7 cellular contexts compared by ENCODE assay signal in genomic region chr22:50533856-50534711, GRCh38. TPM values are rescaled to one million over a fixed set of nuclear protein-coding genes. Genes with fewer than 3 reads are reported as not detected.
DNase-seq lines count a peak whose midpoint lies in the region; ATAC-seq and TF ChIP-seq lines count a peak whose summit lies in the region.
"Not testable (repeated sequence)": the region's sequence is repeated elsewhere in the genome, so short reads cannot be mapped to it uniquely, and the experiment has no call there.

No MANE protein-coding gene starts in this region.

- peaks cover 29 to 43% (median 36%) of the 10 kb centered on the region in 3 donors for H3K4me1 Mint-ChIP-seq in T-cell
- H3K4me1 Mint-ChIP-seq in activated naive CD8-positive, alpha-beta T cell (ENCODE audit: low read depth), result peaks cover 28% of the 10 kb centered on the region

- DNase-seq in GM12865 (ENCODE audit: low read depth) (peak; percentile 88), NB4 (ENCODE audit: low read depth) (peak; percentile 78), fibroblast of lung (ENCODE audit: low read depth in 2 of 2) (peak; percentile 59 to 67), right lobe of liver (peak in 1 of 3 donors; percentile 55), renal cortical epithelial cell (ENCODE audit: low read depth) (peak; percentile 79)
- DNase-seq in T-cell, result not testable (repeated sequence)

- H2AFZ ChIP-seq in fibroblast of lung (ENCODE audit: low read length), result not testable (repeated sequence)

- not testable (repeated sequence) for H3K79me2 ChIP-seq in fibroblast of lung (ENCODE audit: control insufficient read depth, insufficient read depth, low read length)

- not testable (repeated sequence) for H4K20me1 ChIP-seq in fibroblast of lung (ENCODE audit: control insufficient read depth, extremely low read depth, insufficient read depth, low read length)

- not testable (repeated sequence) for TF ChIP-seq CTCF in GM12865 (IDR thresholded peaks at IDR 0.05; ENCODE audit: insufficient read depth, low read depth, low read length, missing control alignments); NB4 (IDR thresholded peaks at IDR 0.05; ENCODE audit: low read depth, low read length); fibroblast of lung (conservative IDR thresholded peaks at IDR 0.05 in 1 of 2, IDR thresholded peaks at IDR 0.05 in 1 of 2; ENCODE audit: low read depth in 1 of 2, low read length in 2 of 2); right lobe of liver (IDR thresholded peaks at IDR 0.05)

- H3K36me3 ChIP-seq in fibroblast of lung (ENCODE audit: control insufficient read depth, insufficient read depth, low read length); right lobe of liver: not testable (repeated sequence)

- not testable (repeated sequence) for H3K36me3 Mint-ChIP-seq in T-cell; activated naive CD8-positive, alpha-beta T cell

- H3K27ac ChIP-seq in fibroblast of lung (ENCODE audit: insufficient read depth, low read length), result not testable (repeated sequence)
- H3K27ac ChIP-seq in right lobe of liver, result peak overlapping the region in 2 of 3 donors; percentile 14 to 94

- peak overlapping the region; percentile 40 for H3K4me3 ChIP-seq in GM12865 (ENCODE audit: low read depth, low read length)
- not testable (repeated sequence) for H3K4me3 ChIP-seq in NB4 (ENCODE audit: low read depth, low read length); fibroblast of lung (replicated peaks in 1 of 4; ENCODE audit: control extremely low read depth in 1 of 4, insufficient read depth in 1 of 4, low read depth in 3 of 4, low read length in 4 of 4); right lobe of liver

- H3K27me3 Mint-ChIP-seq in T-cell; activated naive CD8-positive, alpha-beta T cell: not testable (repeated sequence)

- not testable (repeated sequence) for TF ChIP-seq POLR2A in NB4 (IDR thresholded peaks at IDR 0.05; ENCODE audit: extremely low read depth, insufficient read length)
- peak; percentile 36 for TF ChIP-seq POLR2A in right lobe of liver (IDR thresholded peaks at IDR 0.05)

- not testable (repeated sequence) for H3K4me2 ChIP-seq in fibroblast of lung (ENCODE audit: extremely low read depth, insufficient read depth, low read length)

- 43% methylated on average over 16 of the region's 21 CpGs for WGBS in right lobe of liver (ENCODE audit: insufficient coverage, low coverage, low lambda C conversion rate, missing lambda C conversion rate)

- POLR2A ChIA-PET in T-cell (lab: Charles Lee), result interaction anchor here in 1 of 2 donors (0.7 kb wide), 1 partner anchor 48 kb away, joined by 6 read pairs; no protein-coding TSS in a partner anchor

- peak overlapping the region; percentile 13 to 38 (median 34) for H3K4me3 Mint-ChIP-seq in T-cell
- H3K4me3 Mint-ChIP-seq in activated naive CD8-positive, alpha-beta T cell, result peak overlapping the region; percentile 60

- H3K4me1 ChIP-seq in fibroblast of lung (ENCODE audit: control insufficient read depth, extremely low read depth, insufficient read depth, low read length) (peaks cover 11% of the 10 kb centered on the region), right lobe of liver (peaks cover 0 to 21% (median 3%) of the 10 kb centered on the region in 4 donors)

- not testable (repeated sequence) for H3K9me3 ChIP-seq in fibroblast of lung (ENCODE audit: control insufficient read depth, insufficient read depth, low read depth, low read length); right lobe of liver

- CTCF ChIA-PET in T-cell (lab: Charles Lee), result not testable (repeated sequence)

- peak overlapping the region; percentile 75 to 92 for H3K27ac Mint-ChIP-seq in T-cell
- peak overlapping the region; percentile 76 for H3K27ac Mint-ChIP-seq in activated naive CD8-positive, alpha-beta T cell

- not testable (repeated sequence) for H3K9me3 Mint-ChIP-seq in T-cell; activated naive CD8-positive, alpha-beta T cell (ENCODE audit: low read depth)

- not testable (repeated sequence) for ATAC-seq in T-cell (replicated peaks in 1 of 4); right lobe of liver

- intact Hi-C loops in right lobe of liver (cut with DNase I), result not testable (repeated sequence)

- peaks cover 11% of the 10 kb centered on the region for H3K27me3 ChIP-seq in fibroblast of lung (ENCODE audit: control insufficient read depth, insufficient read depth, low read length)
- not testable (repeated sequence) for H3K27me3 ChIP-seq in right lobe of liver

- not testable (repeated sequence) for H3K9ac ChIP-seq in fibroblast of lung (ENCODE audit: insufficient read depth, low read length)

RNA-seq across cellular contexts. Expression of gene TYMP, which starts 4.3 kb away (rescaled TPM):
- total RNA-seq in T-cell (10 to 100 TPM; 11.6 to 29.1 (median 14.9) TPM), fibroblast of lung (40.1 and 40.8 TPM in 2 replicates), right lobe of liver (100 to 1,000 TPM in 3 of 6 experiments, 10 to 100 TPM in 3; 30.6 to 223 (median 88.2) TPM), renal cortical epithelial cell (55.0 and 68.8 TPM in 2 replicates)
- polyA plus RNA-seq in fibroblast of lung, result 2.3 and 3.7 TPM in 2 replicates
- 5.9 and 8.0 TPM in 2 replicates for polyA plus RNA-seq in fibroblast of lung (2012)
- polyA minus RNA-seq in fibroblast of lung (ENCODE audit: low replicate concordance), result 2.9 and 4.9 TPM in 2 replicates

RNA-seq across cellular contexts. Expression of gene SCO2, which starts 8.7 kb away (rescaled TPM):
- total RNA-seq in T-cell (1 to 10 TPM; 3.3 to 5.6 (median 4.0) TPM), fibroblast of lung (3.1 and 3.6 TPM in 2 replicates), right lobe of liver (1 to 10 TPM in 3 of 6 experiments, under 1 TPM in 1, not detected in 2; 0.80 to 4.2 (median 2.5) TPM), renal cortical epithelial cell (2.0 and 7.3 TPM in 2 replicates)
- polyA plus RNA-seq in fibroblast of lung, result 0.42 and 0.66 TPM in 2 replicates
- 1.1 and 1.8 TPM in 2 replicates for polyA plus RNA-seq in fibroblast of lung (2012)
- polyA minus RNA-seq in fibroblast of lung (ENCODE audit: low replicate concordance), result 0.96 TPM in 1 of 2 replicates, not detected in the other

RNA-seq across cellular contexts. Expression of gene KLHDC7B, which starts 11.6 kb away (rescaled TPM):
- total RNA-seq in T-cell, result 1 to 10 TPM; 3.7 to 6.7 (median 5.4) TPM
- 0.17 and 0.51 TPM in 2 replicates for total RNA-seq in fibroblast of lung
- 0.02 TPM in 1 of 2 replicates, not detected in the other for polyA plus RNA-seq in fibroblast of lung
- polyA plus RNA-seq in fibroblast of lung (2012), result 0.02 and 0.05 TPM in 2 replicates
- not detected in 2 replicates for polyA minus RNA-seq in fibroblast of lung (ENCODE audit: low replicate concordance)
- 1 to 10 TPM in 2 of 6 experiments, under 1 TPM in 2, not detected in 2; 0.07 to 1.4 (median 0.62) TPM for total RNA-seq in right lobe of liver
- total RNA-seq in renal cortical epithelial cell, result 0.15 and 0.17 TPM in 2 replicates

RNA-seq across cellular contexts. Expression of gene NCAPH2, which starts 26.1 kb away (rescaled TPM):
- total RNA-seq in T-cell (100 to 1,000 TPM in 2 of 5 donors, 10 to 100 TPM in 3; 80.1 to 110 (median 94.6) TPM), fibroblast of lung (18.3 and 20.0 TPM in 2 replicates), right lobe of liver (10 to 100 TPM; 11.4 to 17.3 (median 13.9) TPM), renal cortical epithelial cell (16.7 and 24.7 TPM in 2 replicates)
- 12.0 and 23.1 TPM in 2 replicates for polyA plus RNA-seq in fibroblast of lung
- 18.8 and 45.4 TPM in 2 replicates for polyA plus RNA-seq in fibroblast of lung (2012)
- 32.4 and 47.7 TPM in 2 replicates for polyA minus RNA-seq in fibroblast of lung (ENCODE audit: low replicate concordance)

RNA-seq across cellular contexts. Expression of gene LMF2, which starts 26.6 kb away (rescaled TPM):
- 100 to 1,000 TPM in 4 of 5 donors, 10 to 100 TPM in 1; 90.5 to 188 (median 185) TPM for total RNA-seq in T-cell
- 25.9 and 37.8 TPM in 2 replicates for total RNA-seq in fibroblast of lung
- 25.2 and 25.8 TPM in 2 replicates for polyA plus RNA-seq in fibroblast of lung
- polyA plus RNA-seq in fibroblast of lung (2012), result 55.5 and 73.7 TPM in 2 replicates
- polyA minus RNA-seq in fibroblast of lung (ENCODE audit: low replicate concordance), result 55.5 and 70.9 TPM in 2 replicates
- total RNA-seq in right lobe of liver, result 10 to 100 TPM; 33.2 to 47.6 (median 41.7) TPM
- 26.6 and 48.4 TPM in 2 replicates for total RNA-seq in renal cortical epithelial cell
